ENCODE assay signal across 8 cellular contexts in the genomic region with DNA sequence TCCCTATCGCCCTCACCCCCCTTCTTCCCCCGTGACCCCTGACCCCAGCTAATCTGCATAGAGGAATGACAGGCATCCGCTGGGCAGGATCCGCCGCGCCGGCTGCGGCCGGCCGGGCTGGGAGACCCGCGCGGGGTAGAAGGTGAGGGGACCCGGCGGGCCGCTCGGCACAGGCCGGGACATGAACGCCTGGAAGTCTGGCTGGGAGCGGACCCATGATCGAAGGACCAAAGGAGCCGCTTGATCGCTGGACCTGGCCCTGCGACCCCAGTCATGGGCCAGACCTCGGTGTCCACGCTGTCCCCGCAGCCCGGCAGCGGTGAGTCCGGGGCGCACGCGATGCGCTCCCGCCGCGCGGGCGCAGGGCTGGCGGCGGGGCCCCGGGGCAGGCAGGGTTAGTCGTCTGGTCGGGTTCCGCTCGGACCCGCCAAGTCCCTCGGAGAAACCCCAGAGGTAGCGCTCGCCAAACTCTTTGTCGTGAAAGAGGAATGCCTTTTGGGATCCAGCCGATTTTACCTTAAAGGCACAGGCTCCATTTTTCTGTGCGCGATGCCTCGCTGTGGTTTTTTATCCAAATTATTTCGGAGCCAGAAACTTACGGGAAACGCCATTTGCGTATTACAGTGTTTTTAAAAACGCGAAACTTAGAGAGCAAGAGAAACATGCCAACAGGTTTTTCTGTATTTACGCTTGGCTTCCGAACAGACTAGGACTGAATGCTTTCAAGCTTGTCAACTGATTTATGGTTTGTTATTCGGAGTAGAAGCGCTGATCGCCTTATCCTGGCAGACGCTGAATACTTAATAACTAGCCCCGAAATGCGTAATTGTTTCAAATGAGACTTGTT. TPM values are rescaled to one million over a fixed set of nuclear protein-coding genes. Genes with fewer than 3 reads are reported as not detected.
A peak's percentile ranks its signal among the peaks of the same experiment; 100 is the strongest.
DNase-seq lines count a peak whose midpoint lies in the region; ATAC-seq and TF ChIP-seq lines count a peak whose summit lies in the region.

A gene (plus strand): TSS at position 75 of the 847 bp plus-strand sequence. CDS start 199 bp downstream, at position 274.

- peak within 1 kb of the TSS; percentile 54 to 85 (median 75) for H3K4me2 ChIP-seq in BLaER1 treated with 17β-estradiol and CSF1 and Interleukin-3, amounts not matched to agents 10 nM and 100 nM
- peak within 1 kb of the TSS; percentile 84 for H3K4me2 ChIP-seq in neural progenitor cell

- peak within 1 kb of the TSS in 1 of 11 experiments; percentile 11; a peak in 1 of 22 replicates for H3K27ac ChIP-seq in BLaER1 treated with 17β-estradiol and CSF1 and Interleukin-3, amounts not matched to agents 10 nM and 100 nM
- H3K27ac ChIP-seq in SK-N-MC (no peak within 1 kb of the TSS), neural progenitor cell (peak within 1 kb of the TSS; percentile 98), substantia nigra (ENCODE audit: low read depth, low read length, poor library complexity, severe bottlenecking) (peak within 1 kb of the TSS; percentile 35)

- H3K4me1 ChIP-seq in BLaER1 treated with 17β-estradiol and CSF1 and Interleukin-3, amounts not matched to agents 10 nM and 100 nM, result peaks cover 0 to 6% (median 0%) of the 10 kb centered on the region in 10 experiments; a peak in 2 of 20 replicates
- H3K4me1 ChIP-seq in neural progenitor cell, result peaks cover 66% of the 10 kb centered on the region

- peak within 1 kb of the TSS; percentile 81 for H3K4me3 Mint-ChIP-seq in activated naive CD8-positive, alpha-beta T cell treated with anti-CD3 and anti-CD28 coated beads for 36 hours
- peak within 1 kb of the TSS; percentile 91 for H3K4me3 Mint-ChIP-seq in neural progenitor cell

- H3K9me3 ChIP-seq in BLaER1 treated with 17β-estradiol and CSF1 and Interleukin-3, amounts not matched to agents 10 nM and 100 nM (replicated peaks in 1 of 11), result peaks cover 22 to 37% (median 29%) of the 10 kb centered on the region in 11 experiments
- H3K9me3 ChIP-seq in SK-N-MC (ENCODE audit: low read depth, low read length) (no peaks in the 10 kb centered on the region), neural progenitor cell (ENCODE audit: low read depth) (no peaks in the 10 kb centered on the region)

- peaks cover 12% of the 10 kb centered on the region for H3K9me3 Mint-ChIP-seq in activated naive CD8-positive, alpha-beta T cell treated with anti-CD3 and anti-CD28 coated beads for 36 hours
- peaks cover 20% of the 10 kb centered on the region for H3K9me3 Mint-ChIP-seq in neural progenitor cell

- H3K9ac ChIP-seq in BLaER1 treated with 17β-estradiol and CSF1 and Interleukin-3, amounts not matched to agents 10 nM and 100 nM, result peak within 1 kb of the TSS in 7 of 11 experiments; percentile 18 to 63 (median 49); a peak in 8 of 22 replicates
- no peak within 1 kb of the TSS for H3K9ac ChIP-seq in SK-N-MC (ENCODE audit: insufficient read length)
- peak within 1 kb of the TSS; percentile 76 for H3K9ac ChIP-seq in neural progenitor cell

- H3K27ac Mint-ChIP-seq in activated naive CD8-positive, alpha-beta T cell treated with anti-CD3 and anti-CD28 coated beads for 36 hours, result peak within 1 kb of the TSS; percentile 45
- H3K27ac Mint-ChIP-seq in neural progenitor cell, result peak within 1 kb of the TSS; percentile 55

- peaks cover 62% of the 10 kb centered on the region for H3F3A ChIP-seq in neural progenitor cell (ENCODE audit: low read depth)

- no peak for TF ChIP-seq CTCF in neural progenitor cell (IDR thresholded peaks at IDR 0.05)

- H3K4me1 Mint-ChIP-seq in activated naive CD8-positive, alpha-beta T cell treated with anti-CD3 and anti-CD28 coated beads for 36 hours, result peaks cover 12% of the 10 kb centered on the region
- H3K4me1 Mint-ChIP-seq in neural progenitor cell, result peaks cover 59% of the 10 kb centered on the region

- peak within 1 kb of the TSS; percentile 42 to 70 (median 59) for H3K4me3 ChIP-seq in BLaER1 treated with 17β-estradiol and CSF1 and Interleukin-3, amounts not matched to agents 10 nM and 100 nM
- peak within 1 kb of the TSS; percentile 76 for H3K4me3 ChIP-seq in SK-N-MC
- peak within 1 kb of the TSS; percentile 77 for H3K4me3 ChIP-seq in neural progenitor cell

- H3K27me3 ChIP-seq in BLaER1 treated with 17β-estradiol and CSF1 and Interleukin-3, amounts not matched to agents 10 nM and 100 nM, result peaks cover 50 to 70% (median 60%) of the 10 kb centered on the region in 11 experiments
- H3K27me3 ChIP-seq in neural progenitor cell, result no peaks in the 10 kb centered on the region

- peak; percentile 37 for ATAC-seq in HG02798 (IDR thresholded peaks at IDR 0.05; ENCODE audit: poor library complexity, unreplicated experiment)
- ATAC-seq in HG02840 (IDR thresholded peaks at IDR 0.05; ENCODE audit: low FRiP score, unreplicated experiment), result no peak

- H3K36me3 ChIP-seq in BLaER1 treated with 17β-estradiol and CSF1 and Interleukin-3, amounts not matched to agents 10 nM and 100 nM, result peaks cover 0 to 9% (median 0%) of the 10 kb centered on the region in 11 experiments; a peak in 1 of 22 replicates
- H3K36me3 ChIP-seq in SK-N-MC (ENCODE audit: insufficient read depth, low read length), result no peaks in the 10 kb centered on the region
- no peaks in the 10 kb centered on the region for H3K36me3 ChIP-seq in neural progenitor cell

- H4K20me1 ChIP-seq in BLaER1 treated with 17β-estradiol and CSF1 and Interleukin-3, amounts not matched to agents 10 nM and 100 nM, result peaks cover 0 to 54% (median 27%) of the 10 kb centered on the region in 11 experiments; a peak in 21 of 22 replicates
- H4K20me1 ChIP-seq in neural progenitor cell (ENCODE audit: low read depth), result no peaks in the 10 kb centered on the region

- peaks cover 15% of the 10 kb centered on the region for H3K36me3 Mint-ChIP-seq in activated naive CD8-positive, alpha-beta T cell treated with anti-CD3 and anti-CD28 coated beads for 36 hours
- H3K36me3 Mint-ChIP-seq in neural progenitor cell, result peaks cover 14% of the 10 kb centered on the region

- peaks cover 32% of the 10 kb centered on the region for H3K27me3 Mint-ChIP-seq in activated naive CD8-positive, alpha-beta T cell treated with anti-CD3 and anti-CD28 coated beads for 36 hours
- no peaks in the 10 kb centered on the region for H3K27me3 Mint-ChIP-seq in neural progenitor cell (ENCODE audit: insufficient read depth, low read depth)

- no peak for DNase-seq in SK-N-MC (ENCODE audit: low read depth, low spot score)
- DNase-seq in activated naive CD8-positive, alpha-beta T cell treated with anti-CD3 and anti-CD28 coated beads for 36 hours, result peak; percentile 62
- DNase-seq in globus pallidus (ENCODE audit: low spot score), result peak; percentile 35
- peak; percentile 96 for DNase-seq in neural progenitor cell (ENCODE audit: low spot score)
- peak in 43 of 49 donors; percentile 16 to 66 (median 44) for DNase-seq in substantia nigra (lab: John Stamatoyannopoulos, UW)

- peak within 1 kb of the TSS; percentile 81 for H2AFZ ChIP-seq in neural progenitor cell (replicated peaks)

- H3K79me2 ChIP-seq in neural progenitor cell (ENCODE audit: low read depth), result peaks cover 48% of the 10 kb centered on the region

RNA-seq across cellular contexts. Expression of the gene that starts here (rescaled TPM):
- total RNA-seq in activated naive CD8-positive, alpha-beta T cell treated with anti-CD3 and anti-CD28 coated beads for 36 hours, result 10 to 100 TPM; 18.8 to 22.1 TPM
- total RNA-seq in neural progenitor cell (ENCODE audit: low replicate concordance), result 36.0 and 45.4 TPM in 2 replicates
